In the genomic region with DNA sequence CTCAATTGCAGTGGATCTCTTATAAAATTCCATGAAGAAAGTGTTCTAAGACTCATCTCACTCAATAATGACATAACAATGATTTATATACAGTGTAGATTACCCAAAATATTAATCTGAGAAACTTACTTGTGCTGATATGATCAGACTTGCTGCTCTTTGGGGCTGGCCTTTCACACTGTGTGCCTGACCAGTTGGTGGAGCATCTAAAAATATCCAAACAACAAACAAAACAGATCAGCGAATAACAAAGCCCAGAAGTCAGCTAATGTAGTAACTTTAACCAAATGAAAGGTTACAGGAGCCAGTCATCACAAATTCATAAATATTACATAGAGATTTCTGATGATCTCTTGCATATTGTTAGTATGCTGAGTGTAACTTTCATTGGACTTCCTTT, we compare ENCODE assay signal across 18 cellular contexts.
DNase-seq lines count a peak whose midpoint lies in the region; ATAC-seq, FAIRE-seq and TF ChIP-seq lines count a peak whose summit lies in the region.
"Had no signal": no experiment of that assay in that cellular context is flagged by ENCODE, and none has a peak within 500 bp of the region (broad histone marks: within the 10 kb centered on the region; RNA-seq: fewer than 3 reads in every experiment).

No MANE protein-coding gene starts in this region.

- peak overlapping the region; percentile 80 for H2AFZ ChIP-seq in ACC112 (ENCODE audit: low read length, unreplicated experiment)
- H2AFZ ChIP-seq: GM23248 had no signal

- DNase-seq in adipocyte (ENCODE audit: low read depth) (no peak), psoas muscle (no peak), D341Med (ENCODE audit: low spot score) (no peak), D721Med (ENCODE audit: insufficient read length, low spot score) (no peak)
- DNase-seq: 8988T; Calu3; CD8-positive, alpha-beta T cell; GDM1; IMR-90 had no signal

- FAIRE-seq in D721Med (lab: Jason Lieb, UNC): no peak
- FAIRE-seq: GM12892, GM18507, HTR-8/SVneo had no signal

- peaks cover 11% of the 10 kb centered on the region for H3K4me1 ChIP-seq in ACC112 (ENCODE audit: control insufficient read depth, insufficient read depth, low read length, unreplicated experiment)
- peaks cover 46% of the 10 kb centered on the region for H3K4me1 ChIP-seq in adipocyte (ENCODE audit: control insufficient read depth, insufficient read depth, low read length)
- H3K4me1 ChIP-seq in psoas muscle: no peaks in the 10 kb centered on the region
- peaks cover 0 to 34% (median 16%) of the 10 kb centered on the region in 5 donors for H3K4me1 ChIP-seq in subcutaneous abdominal adipose tissue (ENCODE audit: control insufficient read depth in 5 of 5, insufficient read depth in 5 of 5, low read length in 5 of 5)
- H3K4me1 ChIP-seq: BLaER1 treated with 17β-estradiol and CSF1 and Interleukin-3, amounts not matched to agents 10 nM and 100 nM had no signal

- WGBS in psoas muscle, 3 donors: 15 to 35% (median 25%) methylated on average over 1 of the region's 1 CpG

- intact Hi-C loops in psoas muscle (cut with DNase I): no loop called here

- TF ChIP-seq CTCF in psoas muscle (IDR thresholded peaks at IDR 0.05) (no peak), D721Med (IDR thresholded peaks at IDR 0.05; ENCODE audit: insufficient read depth, missing control alignments) (no peak)

- H3K4me3 ChIP-seq in ACC112 (ENCODE audit: low read depth, low read length) (no peak overlapping the region), adipocyte (ENCODE audit: low read length) (peak overlapping the region; percentile 78), psoas muscle (peak overlapping the region; percentile 55), subcutaneous abdominal adipose tissue (ENCODE audit: low read depth in 1 of 5, low read length in 5 of 5) (peak overlapping the region in 2 of 5 donors; percentile 32 to 35)
- H3K4me3 ChIP-seq: BLaER1 treated with 17β-estradiol and CSF1 and Interleukin-3, amounts not matched to agents 10 nM and 100 nM; GM23248; HAP-1 had no signal

- ATAC-seq in psoas muscle (peak in 2 of 4 donors; percentile 63 to 78), HG03439 (IDR thresholded peaks at IDR 0.05; ENCODE audit: unreplicated experiment) (no peak)
- ATAC-seq: CD8-positive, alpha-beta T cell had no signal

- H3K9ac ChIP-seq in adipocyte (ENCODE audit: low read length) (peak overlapping the region; percentile 83), subcutaneous abdominal adipose tissue (ENCODE audit: low read length in 5 of 5) (peak overlapping the region in 1 of 5 donors; percentile 47)
- H3K9ac ChIP-seq: BLaER1 treated with 17β-estradiol and CSF1 and Interleukin-3, amounts not matched to agents 10 nM and 100 nM; GM23248 had no signal

- no peaks in the 10 kb centered on the region for H3K36me3 ChIP-seq in ACC112 (ENCODE audit: insufficient read depth, low read length)
- no peaks in the 10 kb centered on the region for H3K36me3 ChIP-seq in adipocyte (ENCODE audit: control insufficient read depth, insufficient read depth, low read length, severe bottlenecking)
- no peaks in the 10 kb centered on the region for H3K36me3 ChIP-seq in psoas muscle (ENCODE audit: insufficient read depth in 1 of 2, low read depth in 1 of 2)
- H3K36me3 ChIP-seq in subcutaneous abdominal adipose tissue (ENCODE audit: control insufficient read depth in 5 of 5, insufficient read depth in 5 of 5, low read length in 5 of 5): no peaks in the 10 kb centered on the region
- H3K36me3 ChIP-seq: BLaER1 treated with 17β-estradiol and CSF1 and Interleukin-3, amounts not matched to agents 10 nM and 100 nM; HAP-1 had no signal

- H3K9me3 ChIP-seq in adipocyte (ENCODE audit: control insufficient read depth, low read length): no peaks in the 10 kb centered on the region
- H3K9me3 ChIP-seq in psoas muscle: no peaks in the 10 kb centered on the region
- no peaks in the 10 kb centered on the region for H3K9me3 ChIP-seq in subcutaneous abdominal adipose tissue (ENCODE audit: control insufficient read depth in 5 of 5, low read length in 5 of 5)
- H3K9me3 ChIP-seq: BLaER1 treated with 17β-estradiol and CSF1 and Interleukin-3, amounts not matched to agents 10 nM and 100 nM; HAP-1 had no signal

- H3K79me2 ChIP-seq in ACC112 (ENCODE audit: control insufficient read depth, insufficient read depth, low read length, unreplicated experiment): no peaks in the 10 kb centered on the region

- H3K27me3 ChIP-seq in ACC112 (ENCODE audit: insufficient read depth, low read length) (no peaks in the 10 kb centered on the region), adipocyte (replicated peaks; ENCODE audit: control insufficient read depth, insufficient read depth, low read length) (no peaks in the 10 kb centered on the region), psoas muscle (ENCODE audit: insufficient read depth in 3 of 3, low read length in 2 of 3) (no peaks in the 10 kb centered on the region), subcutaneous abdominal adipose tissue (ENCODE audit: control insufficient read depth in 5 of 5, insufficient read depth in 4 of 5, low read length in 5 of 5) (no peaks in the 10 kb centered on the region)
- H3K27me3 ChIP-seq: BLaER1 treated with 17β-estradiol and CSF1 and Interleukin-3, amounts not matched to agents 10 nM and 100 nM had no signal

- H3K27ac ChIP-seq in ACC112 (ENCODE audit: low read depth, low read length) (no peak overlapping the region), psoas muscle (peak overlapping the region; percentile 60), subcutaneous abdominal adipose tissue (ENCODE audit: low read depth, low read length) (peak overlapping the region; percentile 56)
- H3K27ac ChIP-seq: BLaER1 treated with 17β-estradiol and CSF1 and Interleukin-3, amounts not matched to agents 10 nM and 100 nM; GM23248 had no signal
